In the genomic region with DNA sequence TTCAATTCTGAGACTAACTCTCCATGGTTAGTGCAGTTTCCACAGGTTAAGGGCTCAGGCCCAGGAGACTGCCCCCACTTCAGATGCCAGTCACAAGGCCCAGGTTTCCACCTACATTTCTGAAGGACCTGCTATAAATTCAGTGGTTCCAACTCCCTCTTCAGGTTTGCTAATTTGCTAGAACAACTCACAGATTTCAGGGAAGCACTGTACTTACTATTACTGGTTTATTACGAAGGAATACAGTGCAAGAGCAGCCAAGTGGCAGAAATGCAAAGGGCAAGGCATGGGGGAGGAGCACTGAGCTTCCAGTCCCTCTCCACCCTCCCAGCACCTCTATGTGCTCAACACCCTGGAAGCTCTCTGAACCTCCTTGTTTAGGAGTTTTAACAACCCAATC, we compare ENCODE assay signal across 14 cellular contexts. TPM values are rescaled to one million over a fixed set of nuclear protein-coding genes. Genes with fewer than 3 reads are reported as not detected.
A peak's percentile ranks its signal among the peaks of the same experiment; 100 is the strongest.
DNase-seq lines count a peak whose midpoint lies in the region; ATAC-seq, FAIRE-seq and TF ChIP-seq lines count a peak whose summit lies in the region.
"Had no signal": no experiment of that assay in that cellular context is flagged by ENCODE, and none has a peak within 500 bp of the region (broad histone marks: within the 10 kb centered on the region; RNA-seq: fewer than 3 reads in every experiment).

No MANE protein-coding gene starts in this region.

- H3K27me3 Mint-ChIP-seq in CD8-positive, alpha-beta T cell (ENCODE audit: low read depth) = no peaks in the 10 kb centered on the region

- POLR2A ChIA-PET in CD8-positive, alpha-beta T cell (lab: Charles Lee) = interaction anchor here (0.6 to 4.7 kb wide), 4 partner anchors 16 to 623 kb away, joined by 3 to 15 read pairs (median 3); no protein-coding TSS in a partner anchor

- intact Hi-C loops in CD8-positive, alpha-beta T cell (cut with DNase I, micrococcal nuclease) = loop anchor here (5.0 kb wide), 2 partner anchors 51 to 61 kb away; no protein-coding TSS in a partner anchor
- intact Hi-C loops in mucosa of descending colon (cut with DNase I, micrococcal nuclease) = no loop called here

- H3K36me3 ChIP-seq in CD8-positive, alpha-beta T cell (ENCODE audit: insufficient read depth, low read length) = no peaks in the 10 kb centered on the region
- H3K36me3 ChIP-seq in bronchial epithelial cell (ENCODE audit: control insufficient read depth, insufficient read depth, low read length) (no peaks in the 10 kb centered on the region), mucosa of descending colon (ENCODE audit: low read depth) (no peaks in the 10 kb centered on the region)
- H3K36me3 ChIP-seq: breast epithelium had no signal

- CTCF ChIA-PET in CD8-positive, alpha-beta T cell (lab: Charles Lee) = interaction anchor here (2.3 kb wide), 1 partner anchor 16 kb away, joined by 10 read pairs; no protein-coding TSS in a partner anchor

- peak overlapping the region; percentile 96 for H3K27ac Mint-ChIP-seq in CD8-positive, alpha-beta T cell

- peak overlapping the region; percentile 33 for H3K4me3 Mint-ChIP-seq in CD8-positive, alpha-beta T cell

- H3K4me1 ChIP-seq in CD8-positive, alpha-beta T cell (ENCODE audit: insufficient read depth, low read length) = peaks cover 45% of the 10 kb centered on the region
- H3K4me1 ChIP-seq in mucosa of descending colon (ENCODE audit: low read depth) = no peaks in the 10 kb centered on the region
- H3K4me1 ChIP-seq: breast epithelium had no signal

- peak overlapping the region; percentile 12 for H3K4me3 ChIP-seq in CD8-positive, alpha-beta T cell (ENCODE audit: low read depth, low read length)
- H3K4me3 ChIP-seq in bronchial epithelial cell (ENCODE audit: low read depth, low read length) (no peak overlapping the region), mucosa of descending colon (no peak overlapping the region)
- H3K4me3 ChIP-seq: breast epithelium had no signal

- peak; percentile 62 for FAIRE-seq in bronchial epithelial cell (lab: Jason Lieb, UNC)
- FAIRE-seq: GM12892 had no signal

- TF ChIP-seq CTCF in CD8-positive, alpha-beta T cell (IDR thresholded peaks at IDR 0.05) = no peak
- TF ChIP-seq CTCF in bronchial epithelial cell (IDR thresholded peaks at IDR 0.05; ENCODE audit: insufficient read depth, low read length, severe bottlenecking) = peak; percentile 6
- no peak for TF ChIP-seq CTCF in mucosa of descending colon (IDR thresholded peaks at IDR 0.05)

- peaks cover 5% of the 10 kb centered on the region for H3K9me3 Mint-ChIP-seq in CD8-positive, alpha-beta T cell

- peak overlapping the region; percentile 32 for H3K27ac ChIP-seq in CD8-positive, alpha-beta T cell (ENCODE audit: low read depth, low read length)
- H3K27ac ChIP-seq: breast epithelium had no signal

- H3K4me1 Mint-ChIP-seq in CD8-positive, alpha-beta T cell (ENCODE audit: low read depth) = peaks cover 57% of the 10 kb centered on the region

- no peaks in the 10 kb centered on the region for H3K27me3 ChIP-seq in CD8-positive, alpha-beta T cell (ENCODE audit: insufficient read depth, low read length)
- H3K27me3 ChIP-seq in bronchial epithelial cell (ENCODE audit: control insufficient read depth, insufficient read depth, low read length) = peaks cover 5% of the 10 kb centered on the region
- H3K27me3 ChIP-seq: breast epithelium had no signal

- H3K36me3 Mint-ChIP-seq in CD8-positive, alpha-beta T cell = no peaks in the 10 kb centered on the region

- no peak for DNase-seq in CD8-positive, alpha-beta T cell
- peak; percentile 82 for DNase-seq in LoVo (ENCODE audit: low spot score)
- DNase-seq in bronchial epithelial cell (ENCODE audit: low read depth) = no peak
- peak in 1 of 3 donors; percentile 29 for DNase-seq in mucosa of descending colon
- no peak for DNase-seq in NCI-H1694 (lab: John Stamatoyannopoulos, UW)
- no peak for DNase-seq in 8988T
- DNase-seq in activated CD4-positive, CD25-positive, alpha-beta regulatory T cell (lab: John Stamatoyannopoulos, UW) = no peak
- DNase-seq: glutamatergic neuron, left cardiac atrium, NCI-H226, OCI-M1 had no signal

- H3K9me3 ChIP-seq in CD8-positive, alpha-beta T cell (ENCODE audit: low read length) = no peaks in the 10 kb centered on the region
- no peaks in the 10 kb centered on the region for H3K9me3 ChIP-seq in mucosa of descending colon
- H3K9me3 ChIP-seq: breast epithelium had no signal

- ATAC-seq in CD8-positive, alpha-beta T cell = no peak
- ATAC-seq in mucosa of descending colon = peak; percentile 72
- ATAC-seq: left cardiac atrium, sciatic nerve had no signal

RNA-seq across cellular contexts. Expression of a gene that starts 39.3 kb away (rescaled TPM):
- 1 to 10 TPM; 1.4 to 2.3 TPM for total RNA-seq in CD8-positive, alpha-beta T cell
- 0.26 TPM in 1 of 2 replicates, not detected in the other for total RNA-seq in bronchial epithelial cell
- total RNA-seq in mucosa of descending colon = 10 to 100 TPM; 43.6 to 85.5 (median 64.2) TPM

Comparison
In these comparisons a context has a peak if more than half of its experiments do, and no peak if none do; other contexts are left out.
1. RNA of a gene that starts 39.3 kb away (total RNA-seq): 43.6 to 85.5 TPM in mucosa of descending colon; 1.4 to 2.3 TPM in CD8-positive, alpha-beta T cell and 0.26 TPM in bronchial epithelial cell; every median in the first group is over 10 times any median in the second.
2. intact Hi-C loops: an anchor here in CD8-positive, alpha-beta T cell (5.0 kb wide); none called in mucosa of descending colon.